ENCODE assay signal across 23 cellular contexts in the genomic region with DNA sequence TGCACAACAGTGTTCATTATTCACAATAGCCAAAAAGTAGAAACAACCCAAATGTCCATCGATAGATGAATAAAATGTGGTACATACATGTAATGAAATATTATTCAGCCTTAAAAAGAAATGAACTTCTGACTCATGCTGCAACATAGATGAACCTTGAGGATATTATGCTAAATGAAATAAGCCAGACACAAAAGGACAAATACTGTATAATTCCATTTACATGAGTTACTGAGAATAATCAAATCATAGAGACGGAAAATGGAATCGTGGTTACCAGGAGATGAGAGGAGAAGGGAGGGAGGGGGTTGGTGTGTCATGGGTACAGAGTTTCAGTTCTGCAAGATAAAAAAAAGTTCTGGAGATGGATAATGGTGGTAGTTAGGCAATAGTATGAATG.
DNase-seq lines count a peak whose midpoint lies in the region; ATAC-seq and TF ChIP-seq lines count a peak whose summit lies in the region.
"Had no signal": no experiment of that assay in that cellular context is flagged by ENCODE, and none has a peak within 500 bp of the region (broad histone marks: within the 10 kb centered on the region; RNA-seq: fewer than 3 reads in every experiment).

No MANE protein-coding gene starts in this region.

- no peaks in the 10 kb centered on the region for H3K27me3 Mint-ChIP-seq in T-helper 2 cell treated with Interferon-gamma antibody and Interleukin-4, amounts not matched to agents 5 μg/mL and 100 μg/mL, for 36 hours (ENCODE audit: low read depth)
- peaks cover 6% of the 10 kb centered on the region for H3K27me3 Mint-ChIP-seq in endothelial cell (ENCODE audit: unreplicated experiment)
- peaks cover 5% of the 10 kb centered on the region for H3K27me3 Mint-ChIP-seq in activated CD4-positive, alpha-beta T cell treated with anti-CD3 and anti-CD28 coated beads, Interleukin-2, amount 10 ng/mL, durations not matched to agents 7 days and 5 days

- CTCF ChIA-PET in activated CD4-positive, alpha-beta T cell treated with anti-CD3 and anti-CD28 coated beads, Interleukin-2, amount 10 ng/mL, durations not matched to agents 7 days and 5 days (lab: Charles Lee): no interaction called here

- no peak overlapping the region for H3K4me3 Mint-ChIP-seq in T-helper 2 cell treated with Interferon-gamma antibody and Interleukin-4, amounts not matched to agents 5 μg/mL and 100 μg/mL, for 36 hours
- no peak overlapping the region for H3K4me3 Mint-ChIP-seq in endothelial cell (ENCODE audit: unreplicated experiment)
- H3K4me3 Mint-ChIP-seq in activated CD4-positive, alpha-beta T cell treated with anti-CD3 and anti-CD28 coated beads, Interleukin-2, amount 10 ng/mL, durations not matched to agents 7 days and 5 days: no peak overlapping the region
- H3K4me3 Mint-ChIP-seq: neural crest cell had no signal

- TF ChIP-seq CTCF in endothelial cell (IDR thresholded peaks at IDR 0.05; ENCODE audit: unreplicated experiment): no peak

- H3K4me1 Mint-ChIP-seq in T-helper 2 cell treated with Interferon-gamma antibody and Interleukin-4, amounts not matched to agents 5 μg/mL and 100 μg/mL, for 36 hours (ENCODE audit: low read depth): peaks cover 47% of the 10 kb centered on the region
- peaks cover 59% of the 10 kb centered on the region for H3K4me1 Mint-ChIP-seq in endothelial cell (ENCODE audit: unreplicated experiment)
- peaks cover 25% of the 10 kb centered on the region for H3K4me1 Mint-ChIP-seq in activated CD4-positive, alpha-beta T cell treated with anti-CD3 and anti-CD28 coated beads, Interleukin-2, amount 10 ng/mL, durations not matched to agents 7 days and 5 days
- H3K4me1 Mint-ChIP-seq: neural crest cell had no signal

- POLR2A ChIA-PET in activated CD4-positive, alpha-beta T cell treated with anti-CD3 and anti-CD28 coated beads, Interleukin-2, amount 10 ng/mL, durations not matched to agents 7 days and 5 days (lab: Charles Lee): no interaction called here

- H3K36me3 Mint-ChIP-seq in T-helper 2 cell treated with Interferon-gamma antibody and Interleukin-4, amounts not matched to agents 5 μg/mL and 100 μg/mL, for 36 hours (ENCODE audit: low read depth): peaks cover 2% of the 10 kb centered on the region
- no peaks in the 10 kb centered on the region for H3K36me3 Mint-ChIP-seq in endothelial cell (ENCODE audit: low read depth, unreplicated experiment)
- no peaks in the 10 kb centered on the region for H3K36me3 Mint-ChIP-seq in activated CD4-positive, alpha-beta T cell treated with anti-CD3 and anti-CD28 coated beads, Interleukin-2, amount 10 ng/mL, durations not matched to agents 7 days and 5 days (ENCODE audit: low read depth)
- H3K36me3 Mint-ChIP-seq: activated naive CD4-positive, alpha-beta T cell treated with anti-CD3 and anti-CD28 coated beads, Interleukin-2, amount 50 U/mL, for 72 hours had no signal

- H3K9me3 Mint-ChIP-seq in T-helper 2 cell treated with Interferon-gamma antibody and Interleukin-4, amounts not matched to agents 5 μg/mL and 100 μg/mL, for 36 hours: no peaks in the 10 kb centered on the region
- no peaks in the 10 kb centered on the region for H3K9me3 Mint-ChIP-seq in endothelial cell (ENCODE audit: unreplicated experiment)
- H3K9me3 Mint-ChIP-seq in activated CD4-positive, alpha-beta T cell treated with anti-CD3 and anti-CD28 coated beads, Interleukin-2, amount 10 ng/mL, durations not matched to agents 7 days and 5 days: no peaks in the 10 kb centered on the region
- H3K9me3 Mint-ChIP-seq: activated naive CD4-positive, alpha-beta T cell treated with anti-CD3 and anti-CD28 coated beads, Interleukin-2, amount 50 U/mL, for 72 hours; neural crest cell had no signal

- no peak for DNase-seq in T-helper 2 cell treated with Interferon-gamma antibody and Interleukin-4, amounts not matched to agents 5 μg/mL and 100 μg/mL, for 36 hours (ENCODE audit: low spot score)
- DNase-seq in T-helper 2 cell (no peak), NOMO-1 treated with DMSO at 0.1 percent for 48 hours (lab: John Stamatoyannopoulos, UW; ENCODE audit: unreplicated experiment) (peak; percentile 81), endothelial cell (ENCODE audit: low spot score) (no peak), pons (ENCODE audit: low spot score) (peak; percentile 55)
- no peak for DNase-seq in activated CD4-positive, alpha-beta T cell treated with anti-CD3 and anti-CD28 coated beads, Interleukin-2, amount 10 ng/mL, durations not matched to agents 7 days and 5 days
- DNase-seq: activated CD4-positive, alpha-beta T cell treated with anti-CD3 and anti-CD28 coated beads, Interleukin-2, amount 50 U/mL, for 1 hour; DMS53; effector CD8-positive, alpha-beta T cell; GF-D8; KBM-7; lower lobe of right lung; MM.1S; NCI-H1694; NCI-H510A treated with DMSO at 0.1 percent for 48 hours; NK-92 treated with Interleukin-12 subunit alpha and Interleukin-12 subunit beta, amount 100 ng/mL, for 24 hours; right lobe of liver; upper lobe of left lung had no signal

- no peak for ATAC-seq in GM18858 (IDR thresholded peaks at IDR 0.05; ENCODE audit: unreplicated experiment)
- no peak for ATAC-seq in GM21526 (IDR thresholded peaks at IDR 0.05; ENCODE audit: low FRiP score, unreplicated experiment)
- ATAC-seq: esophagus mucosa, lower lobe of right lung, right lobe of liver had no signal

- H3K27ac Mint-ChIP-seq in T-helper 2 cell treated with Interferon-gamma antibody and Interleukin-4, amounts not matched to agents 5 μg/mL and 100 μg/mL, for 36 hours: peak overlapping the region; percentile 13
- peak overlapping the region; percentile 74 for H3K27ac Mint-ChIP-seq in endothelial cell (ENCODE audit: unreplicated experiment)
- H3K27ac Mint-ChIP-seq in activated CD4-positive, alpha-beta T cell treated with anti-CD3 and anti-CD28 coated beads, Interleukin-2, amount 10 ng/mL, durations not matched to agents 7 days and 5 days: no peak overlapping the region
- H3K27ac Mint-ChIP-seq: activated naive CD4-positive, alpha-beta T cell treated with anti-CD3 and anti-CD28 coated beads, Interleukin-2, amount 50 U/mL, for 72 hours had no signal

Comparison
In these comparisons a context has a peak if more than half of its experiments do, and no peak if none do; other contexts are left out.
1. DNase-seq: peak in NOMO-1 treated with DMSO at 0.1 percent for 48 hours (single experiment) and pons (single experiment); none in T-helper 2 cell treated with Interferon-gamma antibody and Interleukin-4, amounts not matched to agents 5 μg/mL and 100 μg/mL, for 36 hours (single experiment), T-helper 2 cell (0 of 5), endothelial cell (single experiment) and activated CD4-positive, alpha-beta T cell treated with anti-CD3 and anti-CD28 coated beads, Interleukin-2, amount 10 ng/mL, durations not matched to agents 7 days and 5 days (single experiment).